Comparison of ENCODE assay signal across 8 cellular contexts in genomic region chr17:63840591-63841349, GRCh38. TPM values are rescaled to one million over a fixed set of nuclear protein-coding genes. Genes with fewer than 3 reads are reported as not detected.
DNase-seq lines count a peak whose midpoint lies in the region; ATAC-seq and TF ChIP-seq lines count a peak whose summit lies in the region.

No MANE protein-coding gene starts in this region.

- peaks cover 53% of the 10 kb centered on the region for H3K4me1 ChIP-seq in CD4-positive, CD25-positive, alpha-beta regulatory T cell (ENCODE audit: control insufficient read depth, insufficient read depth, low read length, poor library complexity, severe bottlenecking)
- peaks cover 48% of the 10 kb centered on the region for H3K4me1 ChIP-seq in OCI-LY7 (ENCODE audit: insufficient read depth, low read length, poor library complexity, severe bottlenecking)

- no peak overlapping the region for H2AFZ ChIP-seq in OCI-LY7 (ENCODE audit: low read length)
- H2AFZ ChIP-seq in neural cell (ENCODE audit: low read depth, low read length): no peak overlapping the region

- CTCF ChIA-PET in OCI-LY7 (lab: Charles Lee; ENCODE audit: unreplicated experiment): no interaction called here

- TF ChIP-seq CTCF in OCI-LY7 (conservative IDR thresholded peaks at IDR 0.05; ENCODE audit: low read length): no peak
- TF ChIP-seq CTCF in endothelial cell (IDR thresholded peaks at IDR 0.05; ENCODE audit: unreplicated experiment): no peak
- no peak for TF ChIP-seq CTCF in neural cell (IDR thresholded peaks at IDR 0.05; ENCODE audit: poor library complexity, severe bottlenecking)

- BruUV-seq in OCI-LY7 (replicated peaks; lab: Mats Ljungman, UMichigan): no TSS peak

- H3K4me1 Mint-ChIP-seq in CD4-positive, CD25-positive, alpha-beta regulatory T cell: peaks cover 8 to 61% (median 25%) of the 10 kb centered on the region in 4 donors
- H3K4me1 Mint-ChIP-seq in endothelial cell (ENCODE audit: unreplicated experiment): peaks cover 22% of the 10 kb centered on the region

- H3K27ac Mint-ChIP-seq in CD4-positive, CD25-positive, alpha-beta regulatory T cell: peak overlapping the region; percentile 79 to 96 (median 90)
- no peak overlapping the region for H3K27ac Mint-ChIP-seq in endothelial cell (ENCODE audit: unreplicated experiment)

- H3K36me3 ChIP-seq in CD4-positive, CD25-positive, alpha-beta regulatory T cell (ENCODE audit: control insufficient read depth, insufficient read depth, low read length): peaks cover 18% of the 10 kb centered on the region
- H3K36me3 ChIP-seq in OCI-LY7 (ENCODE audit: insufficient read depth, low read length) (peaks cover 37% of the 10 kb centered on the region), neural cell (ENCODE audit: insufficient read depth, low read length) (no peaks in the 10 kb centered on the region)

- intact Hi-C loops in OCI-LY7 (cut with micrococcal nuclease; ENCODE audit: unreplicated experiment): no loop called here

- H3K9me3 ChIP-seq in CD4-positive, CD25-positive, alpha-beta regulatory T cell (ENCODE audit: control insufficient read depth in 2 of 2, low read length in 2 of 2): no peaks in the 10 kb centered on the region
- no peaks in the 10 kb centered on the region for H3K9me3 ChIP-seq in OCI-LY7 (ENCODE audit: low read length)
- H3K9me3 ChIP-seq in neural cell (ENCODE audit: low read length): no peaks in the 10 kb centered on the region

- H3K4me3 ChIP-seq in CD4-positive, CD25-positive, alpha-beta regulatory T cell (ENCODE audit: low read depth, low read length): peak overlapping the region; percentile 84
- H3K4me3 ChIP-seq in OCI-LY7 (ENCODE audit: low read depth, low read length, poor library complexity, severe bottlenecking) (peak overlapping the region; percentile 99), neural cell (ENCODE audit: low read length) (peak overlapping the region; percentile 92)

- H3K27me3 Mint-ChIP-seq in CD4-positive, CD25-positive, alpha-beta regulatory T cell: no peaks in the 10 kb centered on the region
- H3K27me3 Mint-ChIP-seq in endothelial cell (ENCODE audit: unreplicated experiment): peaks cover 5% of the 10 kb centered on the region

- H3K4me2 ChIP-seq in OCI-LY7 (ENCODE audit: low read length) (peak overlapping the region; percentile 83), neural cell (ENCODE audit: low read length) (peak overlapping the region; percentile 83)

- no peak for ATAC-seq in CD4-positive, CD25-positive, alpha-beta regulatory T cell (ENCODE audit: low read depth in 2 of 2)
- ATAC-seq in HG03432 (IDR thresholded peaks at IDR 0.05; ENCODE audit: unreplicated experiment): no peak
- ATAC-seq in HG02884 (IDR thresholded peaks at IDR 0.05; ENCODE audit: unreplicated experiment): no peak

- peak overlapping the region; percentile 92 for H3K27ac ChIP-seq in CD4-positive, CD25-positive, alpha-beta regulatory T cell (ENCODE audit: insufficient read depth, low read length, poor library complexity, severe bottlenecking)
- H3K27ac ChIP-seq in OCI-LY7 (ENCODE audit: low read depth, low read length, poor library complexity, severe bottlenecking) (peak overlapping the region; percentile 97), neural cell (ENCODE audit: low read length) (no peak overlapping the region)

- peaks cover 0 to 2% (median 0%) of the 10 kb centered on the region in 7 donors for H3K9me3 Mint-ChIP-seq in CD4-positive, CD25-positive, alpha-beta regulatory T cell
- H3K9me3 Mint-ChIP-seq in endothelial cell (ENCODE audit: unreplicated experiment): no peaks in the 10 kb centered on the region

- POLR2A ChIA-PET in OCI-LY7 (lab: Charles Lee): interaction anchor here (0.5 to 4.4 kb wide), 3 partner anchors 13 to 146 kb away, joined by 4 to 20 read pairs (median 6); partner anchors contain the start of genes CCDC47, FTSJ3 and PSMC5

- peak overlapping the region; percentile 90 to 96 (median 92) for H3K4me3 Mint-ChIP-seq in CD4-positive, CD25-positive, alpha-beta regulatory T cell
- peak overlapping the region; percentile 99 for H3K4me3 Mint-ChIP-seq in endothelial cell (ENCODE audit: unreplicated experiment)

- H3K79me2 ChIP-seq in OCI-LY7 (ENCODE audit: insufficient read depth, low read depth, low read length): peaks cover 59% of the 10 kb centered on the region
- H3K79me2 ChIP-seq in neural cell (replicated peaks; ENCODE audit: insufficient read depth, low read length): peaks cover 15% of the 10 kb centered on the region

- peak overlapping the region; percentile 74 for H3K9ac ChIP-seq in neural cell (ENCODE audit: low read length)

- H4K20me1 ChIP-seq in OCI-LY7 (ENCODE audit: insufficient read depth, low read length): peaks cover 18% of the 10 kb centered on the region
- no peaks in the 10 kb centered on the region for H4K20me1 ChIP-seq in neural cell (ENCODE audit: insufficient read depth)

- no peak for TF ChIP-seq EP300 in neural cell (conservative IDR thresholded peaks at IDR 0.05; ENCODE audit: poor library complexity, severe bottlenecking)

- H3K36me3 Mint-ChIP-seq in CD4-positive, CD25-positive, alpha-beta regulatory T cell: peaks cover 7% of the 10 kb centered on the region
- peaks cover 2% of the 10 kb centered on the region for H3K36me3 Mint-ChIP-seq in endothelial cell (ENCODE audit: low read depth, unreplicated experiment)

- H3K27me3 ChIP-seq in CD4-positive, CD25-positive, alpha-beta regulatory T cell (ENCODE audit: control insufficient read depth, insufficient read depth, low read length): no peaks in the 10 kb centered on the region
- H3K27me3 ChIP-seq in neural cell (ENCODE audit: insufficient read depth, low read depth, low read length): no peaks in the 10 kb centered on the region

- H3F3A ChIP-seq in neural cell (ENCODE audit: insufficient read depth, low read length, poor library complexity, severe bottlenecking): no peaks in the 10 kb centered on the region

- H3K9me2 ChIP-seq in OCI-LY7 (ENCODE audit: insufficient read depth, low read length): no peaks in the 10 kb centered on the region
- no peaks in the 10 kb centered on the region for H3K9me2 ChIP-seq in neural cell (ENCODE audit: insufficient read depth, low read length)

- TF ChIP-seq RAD21 in neural cell (conservative IDR thresholded peaks at IDR 0.05): no peak

- DNase-seq in CD4-positive, CD25-positive, alpha-beta regulatory T cell: no peak
- DNase-seq in OCI-LY7 (ENCODE audit: low spot score): no peak
- no peak for DNase-seq in endothelial cell (ENCODE audit: low spot score)
- no peak for DNase-seq in islet precursor cell
- DNase-seq in stimulated activated CD8-positive, alpha-beta memory T cell treated with anti-CD3 and anti-CD28 coated beads, Interleukin-4, amount 100 ng/mL, for 48 hours: no peak

TF ChIP-seq in neural cell, 6 proteins besides CTCF, POLR2A, EP300 and RAD21:
- no peak for TF ChIP-seq TAF1 (IDR thresholded peaks at IDR 0.05; ENCODE audit: low read depth)
- no peak for TF ChIP-seq EZH2 (IDR thresholded peaks at IDR 0.05; ENCODE audit: borderline replicate concordance, insufficient read depth, low read length, poor library complexity, severe bottlenecking)

RNA-seq across cellular contexts. Expression of gene SMARCD2, which starts 1.7 kb away (rescaled TPM):
- total RNA-seq in CD4-positive, CD25-positive, alpha-beta regulatory T cell: 132 TPM
- polyA plus RNA-seq in CD4-positive, CD25-positive, alpha-beta regulatory T cell: 100 to 1,000 TPM; 104 to 149 (median 113) TPM
- total RNA-seq in OCI-LY7 (2014; rRNA removed; shearing (Covaris generic)): 112 and 120 TPM in 2 replicates
- total RNA-seq in OCI-LY7 (2022): 127 and 136 TPM in 2 replicates
- 57.3 TPM for total RNA-seq in endothelial cell (ENCODE audit: unreplicated experiment)
- 24.0 and 33.2 TPM in 2 replicates for polyA plus RNA-seq in neural cell
- 20.3 and 29.7 TPM in 2 replicates for polyA minus RNA-seq in neural cell

RNA-seq across cellular contexts. Expression of gene FTSJ3, which starts 13.3 kb away (rescaled TPM):
- 39.4 TPM for total RNA-seq in CD4-positive, CD25-positive, alpha-beta regulatory T cell
- polyA plus RNA-seq in CD4-positive, CD25-positive, alpha-beta regulatory T cell: 10 to 100 TPM; 19.9 to 25.0 (median 23.1) TPM
- total RNA-seq in OCI-LY7 (2014; rRNA removed; shearing (Covaris generic)): 32.4 and 43.0 TPM in 2 replicates
- total RNA-seq in OCI-LY7 (2022): 38.2 and 49.0 TPM in 2 replicates
- total RNA-seq in endothelial cell (ENCODE audit: unreplicated experiment): 48.6 TPM
- 23.2 and 25.8 TPM in 2 replicates for polyA plus RNA-seq in neural cell
- 24.0 and 30.7 TPM in 2 replicates for polyA minus RNA-seq in neural cell

RNA-seq across cellular contexts. Expression of gene PSMC5, which starts 13.5 kb away (rescaled TPM):
- total RNA-seq in CD4-positive, CD25-positive, alpha-beta regulatory T cell: 84.8 TPM
- 100 to 1,000 TPM; 140 to 222 (median 169) TPM for polyA plus RNA-seq in CD4-positive, CD25-positive, alpha-beta regulatory T cell
- total RNA-seq in OCI-LY7 (2014; rRNA removed; shearing (Covaris generic)): 32.6 and 42.7 TPM in 2 replicates
- total RNA-seq in OCI-LY7 (2022) (80.0 and 105 TPM in 2 replicates), endothelial cell (ENCODE audit: unreplicated experiment) (124 TPM)
- polyA plus RNA-seq in neural cell: 63.1 and 69.5 TPM in 2 replicates
- 67.4 and 69.6 TPM in 2 replicates for polyA minus RNA-seq in neural cell

RNA-seq across cellular contexts. Expression of gene CSH2, which starts 32.7 kb away (rescaled TPM):
- 3.8 TPM for total RNA-seq in CD4-positive, CD25-positive, alpha-beta regulatory T cell
- polyA plus RNA-seq in CD4-positive, CD25-positive, alpha-beta regulatory T cell: not detected
- not detected in 2 replicates for total RNA-seq in OCI-LY7 (2014; rRNA removed; shearing (Covaris generic))
- not detected in 2 replicates for total RNA-seq in OCI-LY7 (2022)
- total RNA-seq in endothelial cell (ENCODE audit: unreplicated experiment): not detected
- not detected in 2 replicates for polyA plus RNA-seq in neural cell
- not detected in 2 replicates for polyA minus RNA-seq in neural cell

RNA-seq across cellular contexts. Expression of gene GH2, which starts 41.0 kb away (rescaled TPM):
- not detected for total RNA-seq in CD4-positive, CD25-positive, alpha-beta regulatory T cell
- polyA plus RNA-seq in CD4-positive, CD25-positive, alpha-beta regulatory T cell: not detected
- total RNA-seq in OCI-LY7 (2014; rRNA removed; shearing (Covaris generic)): not detected in 2 replicates
- total RNA-seq in OCI-LY7 (2022) (not detected in 2 replicates), endothelial cell (ENCODE audit: unreplicated experiment) (not detected)
- polyA plus RNA-seq in neural cell: not detected in 2 replicates
- not detected in 2 replicates for polyA minus RNA-seq in neural cell
